Comparison of ENCODE assay signal across 9 cellular contexts in the genomic region with DNA sequence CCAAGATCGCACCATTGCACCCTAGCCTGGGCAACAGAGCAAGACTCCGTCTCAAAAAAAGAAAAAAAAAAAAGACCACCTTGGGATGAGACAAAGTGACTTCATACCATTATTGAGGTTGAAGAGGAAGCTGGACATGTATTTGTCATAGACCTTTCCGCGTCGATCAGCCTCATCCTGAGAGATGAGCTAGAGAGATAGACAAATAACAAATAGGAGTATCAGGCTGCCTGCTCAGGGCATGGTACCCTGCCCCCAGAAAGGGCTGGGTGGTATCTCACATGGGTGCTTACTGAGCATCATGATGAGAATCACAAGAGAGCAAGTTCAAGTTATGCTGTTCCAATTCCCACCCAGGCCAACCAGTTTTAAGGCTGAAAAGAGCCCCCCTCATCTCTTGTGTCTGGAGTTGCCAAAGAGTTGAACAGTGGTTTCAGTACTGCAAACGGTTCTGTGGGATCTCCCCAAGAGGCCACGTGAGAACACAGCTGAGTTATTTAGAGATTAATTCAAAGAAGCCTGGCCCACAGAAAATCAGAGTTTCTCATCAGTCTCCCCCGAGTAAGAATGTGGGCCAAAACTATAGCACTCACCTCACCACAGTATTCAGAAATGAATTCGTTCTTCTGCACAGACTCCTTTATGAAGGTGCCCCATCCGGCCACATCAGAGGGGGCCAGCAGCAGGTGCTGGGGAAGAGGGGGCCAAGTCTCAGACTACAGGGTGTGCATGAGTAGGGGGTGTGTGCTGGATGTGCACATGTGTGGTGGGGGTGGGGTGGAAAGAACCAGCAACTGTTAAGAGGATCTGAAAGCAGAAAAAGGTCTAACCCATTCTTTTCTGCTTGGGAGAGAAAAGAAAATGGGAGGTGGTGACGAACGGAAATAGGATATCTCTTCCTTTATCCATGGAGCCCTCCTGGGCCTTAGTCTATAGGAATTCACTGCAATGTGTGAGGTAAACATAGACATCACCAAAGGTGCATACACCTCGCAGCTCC. TPM values are rescaled to one million over a fixed set of nuclear protein-coding genes. Genes with fewer than 3 reads are reported as not detected.
DNase-seq lines count a peak whose midpoint lies in the region; ATAC-seq and TF ChIP-seq lines count a peak whose summit lies in the region.
"Had no signal": no experiment of that assay in that cellular context is flagged by ENCODE, and none has a peak within 500 bp of the region (broad histone marks: within the 10 kb centered on the region; RNA-seq: fewer than 3 reads in every experiment).

No MANE protein-coding gene starts in this region.

- H3K79me2 ChIP-seq in SK-N-SH (ENCODE audit: insufficient read depth) = no peaks in the 10 kb centered on the region

- no peaks in the 10 kb centered on the region for H3K27me3 Mint-ChIP-seq in T-helper 17 cell

- H3K27ac ChIP-seq in SK-N-SH (ENCODE audit: low read depth in 2 of 2, low read length in 1 of 2) (no peak overlapping the region), adrenal gland (no peak overlapping the region)

- 91% methylated on average over 13 of the region's 13 CpGs for whole genome bisulfite sequencing in SK-N-SH (ENCODE audit: low lambda C conversion rate)
- 84 to 88% (median 87%) methylated on average over 13 of the region's 13 CpGs for WGBS in adrenal gland, 4 donors

- no peaks in the 10 kb centered on the region for H3F3A ChIP-seq in SK-N-SH (replicated peaks; ENCODE audit: insufficient read depth)

- TF ChIP-seq CTCF in GM12864 (IDR thresholded peaks at IDR 0.05; ENCODE audit: low read depth, low read length, missing control alignments) (no peak), SK-N-SH (IDR thresholded peaks at IDR 0.05) (no peak), adrenal gland (IDR thresholded peaks at IDR 0.05) (no peak)

- peaks cover 23% of the 10 kb centered on the region for H3K36me3 Mint-ChIP-seq in T-helper 17 cell (ENCODE audit: low read depth)

- no peak overlapping the region for H3K9ac ChIP-seq in SK-N-SH

- peak overlapping the region; percentile 24 for H3K27ac Mint-ChIP-seq in T-helper 17 cell

- H3K4me2 ChIP-seq in SK-N-SH = no peak overlapping the region

- POLR2A ChIA-PET in SK-N-SH (lab: Yijun Ruan, JAX) = no interaction called here

- peaks cover 40 to 65% of the 10 kb centered on the region in 2 experiments for H3K36me3 ChIP-seq in SK-N-SH (replicated peaks in 1 of 2; ENCODE audit: control insufficient read depth in 1 of 2, insufficient read depth in 2 of 2, low read length in 1 of 2)
- peaks cover 0 to 95% of the 10 kb centered on the region in 2 donors for H3K36me3 ChIP-seq in adrenal gland (replicated peaks in 1 of 2)

- H3K4me3 Mint-ChIP-seq in T-helper 17 cell = peak overlapping the region; percentile 33

- TF ChIP-seq EP300 in SK-N-SH (IDR thresholded peaks at IDR 0.05; ENCODE audit: borderline replicate concordance in 1 of 2, low read depth in 1 of 2, low read length in 1 of 2) = no peak

- no peak for TF ChIP-seq RAD21 in SK-N-SH (IDR thresholded peaks at IDR 0.05; ENCODE audit: low read length)

- CTCF ChIA-PET in SK-N-SH (lab: Yijun Ruan, JAX) = interaction anchor here (1.2 kb wide), 1 partner anchor 59 kb away, joined by 4 read pairs; no protein-coding TSS in a partner anchor

- no peaks in the 10 kb centered on the region for H3K9me2 ChIP-seq in SK-N-SH

- H3K4me1 Mint-ChIP-seq in T-helper 17 cell = peaks cover 37% of the 10 kb centered on the region

- intact Hi-C loops in adrenal gland (cut with DNase I) = no loop called here

- H3K4me1 ChIP-seq in SK-N-SH (ENCODE audit: control insufficient read depth in 1 of 2, insufficient read depth in 2 of 2, low read depth in 1 of 2, low read length in 1 of 2) = no peaks in the 10 kb centered on the region
- H3K4me1 ChIP-seq in adrenal gland (replicated peaks in 1 of 2) = no peaks in the 10 kb centered on the region

- ATAC-seq in GM19025 (IDR thresholded peaks at IDR 0.05; ENCODE audit: low read depth, unreplicated experiment) = peak; percentile 75
- ATAC-seq in HG02884 (IDR thresholded peaks at IDR 0.05; ENCODE audit: unreplicated experiment) = peak; percentile 68
- ATAC-seq in T-helper 17 cell = no peak
- ATAC-seq: right cardiac atrium had no signal

- H3K9me3 ChIP-seq in T-helper 17 cell (ENCODE audit: control insufficient read depth, low read length, poor library complexity, severe bottlenecking) (no peaks in the 10 kb centered on the region), SK-N-SH (no peaks in the 10 kb centered on the region), adrenal gland (replicated peaks in 1 of 3) (no peaks in the 10 kb centered on the region)

- H2AFZ ChIP-seq in SK-N-SH (ENCODE audit: low read depth) = no peak overlapping the region

- TF ChIP-seq POLR2A in adrenal gland (IDR thresholded peaks at IDR 0.05) = no peak

- H4K20me1 ChIP-seq in SK-N-SH (ENCODE audit: insufficient read depth) = no peaks in the 10 kb centered on the region

- peak; percentile 84 for DNase-seq in GM12864 (ENCODE audit: low read depth)
- DNase-seq in T-helper 17 cell = no peak
- no peak for DNase-seq in NOMO-1 treated with dmso at 0.1 percent for 144 hours (lab: John Stamatoyannopoulos, UW; ENCODE audit: unreplicated experiment)
- DNase-seq in SK-N-SH = no peak
- DNase-seq in kidney glomerular epithelial cell (lab: John Stamatoyannopoulos, UW) = no peak
- no peak for DNase-seq in adrenal gland
- DNase-seq: right cardiac atrium had no signal

- H3K27me3 ChIP-seq in SK-N-SH (ENCODE audit: insufficient read depth) (no peaks in the 10 kb centered on the region), adrenal gland (no peaks in the 10 kb centered on the region)

- H3K4me3 ChIP-seq in GM12864 (ENCODE audit: low read depth, low read length) (no peak overlapping the region), SK-N-SH (ENCODE audit: low read depth in 2 of 2, low read length in 1 of 2) (no peak overlapping the region), adrenal gland (no peak overlapping the region)

TF ChIP-seq in SK-N-SH, 30 proteins besides CTCF, POLR2A, EP300 and RAD21 (continues in another document):
- TF ChIP-seq RXRA (IDR thresholded peaks at IDR 0.05; ENCODE audit: borderline replicate concordance, low read depth) = no peak
- no peak for TF ChIP-seq SMC3 (IDR thresholded peaks at IDR 0.05; ENCODE audit: low read depth, low read length)
- TF ChIP-seq, protein P1, sequence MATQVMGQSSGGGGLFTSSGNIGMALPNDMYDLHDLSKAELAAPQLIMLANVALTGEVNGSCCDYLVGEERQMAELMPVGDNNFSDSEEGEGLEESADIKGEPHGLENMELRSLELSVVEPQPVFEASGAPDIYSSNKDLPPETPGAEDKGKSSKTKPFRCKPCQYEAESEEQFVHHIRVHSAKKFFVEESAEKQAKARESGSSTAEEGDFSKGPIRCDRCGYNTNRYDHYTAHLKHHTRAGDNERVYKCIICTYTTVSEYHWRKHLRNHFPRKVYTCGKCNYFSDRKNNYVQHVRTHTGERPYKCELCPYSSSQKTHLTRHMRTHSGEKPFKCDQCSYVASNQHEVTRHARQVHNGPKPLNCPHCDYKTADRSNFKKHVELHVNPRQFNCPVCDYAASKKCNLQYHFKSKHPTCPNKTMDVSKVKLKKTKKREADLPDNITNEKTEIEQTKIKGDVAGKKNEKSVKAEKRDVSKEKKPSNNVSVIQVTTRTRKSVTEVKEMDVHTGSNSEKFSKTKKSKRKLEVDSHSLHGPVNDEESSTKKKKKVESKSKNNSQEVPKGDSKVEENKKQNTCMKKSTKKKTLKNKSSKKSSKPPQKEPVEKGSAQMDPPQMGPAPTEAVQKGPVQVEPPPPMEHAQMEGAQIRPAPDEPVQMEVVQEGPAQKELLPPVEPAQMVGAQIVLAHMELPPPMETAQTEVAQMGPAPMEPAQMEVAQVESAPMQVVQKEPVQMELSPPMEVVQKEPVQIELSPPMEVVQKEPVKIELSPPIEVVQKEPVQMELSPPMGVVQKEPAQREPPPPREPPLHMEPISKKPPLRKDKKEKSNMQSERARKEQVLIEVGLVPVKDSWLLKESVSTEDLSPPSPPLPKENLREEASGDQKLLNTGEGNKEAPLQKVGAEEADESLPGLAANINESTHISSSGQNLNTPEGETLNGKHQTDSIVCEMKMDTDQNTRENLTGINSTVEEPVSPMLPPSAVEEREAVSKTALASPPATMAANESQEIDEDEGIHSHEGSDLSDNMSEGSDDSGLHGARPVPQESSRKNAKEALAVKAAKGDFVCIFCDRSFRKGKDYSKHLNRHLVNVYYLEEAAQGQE (IDR thresholded peaks at IDR 0.05; ENCODE audit: low read depth, low read length) = no peak

RNA-seq across cellular contexts. Expression of a gene that starts 22.5 kb away (rescaled TPM):
- total RNA-seq in T-helper 17 cell = 1 to 10 TPM; 3.9 to 6.9 TPM
- polyA plus RNA-seq in SK-N-SH (2012; rRNA removed) = 74.3 and 92.7 TPM in 2 replicates
- polyA plus RNA-seq in SK-N-SH (2012; cell fraction: cytosol; rRNA removed) = 31.9 and 45.9 TPM in 2 replicates
- 213 and 214 TPM in 2 replicates for polyA plus RNA-seq in SK-N-SH (2012; cell fraction: nucleus; rRNA removed)
- 10 to 100 TPM in 2 of 8 donors, 1 to 10 TPM in 6; 1.8 to 31.9 (median 5.4) TPM for total RNA-seq in adrenal gland
- polyA plus RNA-seq in adrenal gland = 10 to 100 TPM in 1 of 3 donors, 1 to 10 TPM in 2; 1.6 to 12.5 (median 5.7) TPM

RNA-seq across cellular contexts. Expression of a gene that starts 23.2 kb away (rescaled TPM):
- total RNA-seq in T-helper 17 cell = 1 to 10 TPM; 1.4 to 1.6 TPM
- polyA plus RNA-seq in SK-N-SH (2012; rRNA removed) = 2.2 and 3.1 TPM in 2 replicates
- 1.2 and 1.7 TPM in 2 replicates for polyA plus RNA-seq in SK-N-SH (2012; cell fraction: cytosol; rRNA removed)
- polyA plus RNA-seq in SK-N-SH (2012; cell fraction: nucleus; rRNA removed) = 11.5 and 25.8 TPM in 2 replicates
- total RNA-seq in adrenal gland = 1 to 10 TPM in 6 of 8 donors, under 1 TPM in 2; 0.80 to 7.9 (median 4.2) TPM
- polyA plus RNA-seq in adrenal gland = 1 to 10 TPM in 2 of 3 donors, under 1 TPM in 1; 0.31 to 3.6 (median 1.7) TPM

RNA-seq across cellular contexts. Expression of a gene that starts 28.0 kb away (rescaled TPM):
- under 1 TPM; 0.78 to 0.85 TPM for total RNA-seq in T-helper 17 cell
- polyA plus RNA-seq in SK-N-SH (2012; rRNA removed) = 9.8 and 12.8 TPM in 2 replicates
- polyA plus RNA-seq in SK-N-SH (2012; cell fraction: cytosol; rRNA removed) = 5.9 and 8.6 TPM in 2 replicates
- polyA plus RNA-seq in SK-N-SH (2012; cell fraction: nucleus; rRNA removed) = 22.9 and 29.8 TPM in 2 replicates
- 10 to 100 TPM; 28.1 to 63.7 (median 46.6) TPM for total RNA-seq in adrenal gland
- polyA plus RNA-seq in adrenal gland = 10 to 100 TPM in 2 of 3 donors, 1 to 10 TPM in 1; 1.8 to 73.2 (median 49.6) TPM

RNA-seq across cellular contexts. Expression of a gene that starts 40.0 kb away (rescaled TPM):
- total RNA-seq in T-helper 17 cell (10 to 100 TPM; 72.6 to 77.0 TPM), adrenal gland (10 to 100 TPM; 17.6 to 49.1 (median 32.7) TPM)
- polyA plus RNA-seq in SK-N-SH (2012; rRNA removed) (28.6 and 42.9 TPM in 2 replicates), adrenal gland (10 to 100 TPM; 23.6 to 29.4 (median 23.8) TPM)
- 13.3 and 14.4 TPM in 2 replicates for polyA plus RNA-seq in SK-N-SH (2012; cell fraction: cytosol; rRNA removed)
- 129 and 190 TPM in 2 replicates for polyA plus RNA-seq in SK-N-SH (2012; cell fraction: nucleus; rRNA removed)

RNA-seq across cellular contexts. Expression of a gene that starts 45.7 kb away (rescaled TPM):
- total RNA-seq in T-helper 17 cell = 10 to 100 TPM in 1 of 2 donors, 1 to 10 TPM in 1; 8.9 to 11.3 TPM
- 27.6 and 33.9 TPM in 2 replicates for polyA plus RNA-seq in SK-N-SH (2012; rRNA removed)
- 14.4 and 21.3 TPM in 2 replicates for polyA plus RNA-seq in SK-N-SH (2012; cell fraction: cytosol; rRNA removed)
- 210 and 236 TPM in 2 replicates for polyA plus RNA-seq in SK-N-SH (2012; cell fraction: nucleus; rRNA removed)
- 10 to 100 TPM; 21.5 to 63.9 (median 45.6) TPM for total RNA-seq in adrenal gland
- 10 to 100 TPM; 19.3 to 65.1 (median 49.6) TPM for polyA plus RNA-seq in adrenal gland

Comparison
In these comparisons a context has a peak if more than half of its experiments do, and no peak if none do; other contexts are left out.
1. RNA of a gene that starts 28.0 kb away (total RNA-seq): 28.1 to 63.7 TPM in adrenal gland; 0.78 to 0.85 TPM in T-helper 17 cell; every median in the first group is over 10 times any median in the second.